ENCODE assay signal across 27 cellular contexts in the genomic region with DNA sequence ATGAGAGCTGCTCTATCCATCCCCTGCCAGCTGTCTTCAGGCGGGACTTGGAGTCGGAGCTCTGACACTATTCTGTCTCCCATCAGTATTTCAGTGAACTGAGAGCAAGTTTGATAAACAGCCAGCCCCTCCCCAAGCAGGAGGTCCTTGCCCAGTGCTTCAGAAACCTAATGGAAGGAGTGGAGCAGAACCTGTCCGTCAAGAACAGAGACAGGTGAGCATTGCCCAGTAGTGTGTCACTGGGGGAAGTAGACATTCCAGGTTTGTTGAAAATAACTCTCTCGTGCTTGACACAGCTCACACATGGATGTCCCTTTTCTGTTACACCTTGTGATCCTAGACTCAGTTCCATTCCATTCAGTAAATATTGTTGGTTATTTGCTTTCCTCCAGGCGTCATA. TPM values are rescaled to one million over a fixed set of nuclear protein-coding genes. Genes with fewer than 3 reads are reported as not detected.
DNase-seq lines count a peak whose midpoint lies in the region; ATAC-seq, FAIRE-seq and TF ChIP-seq lines count a peak whose summit lies in the region.
"Had no signal": no experiment of that assay in that cellular context is flagged by ENCODE, and none has a peak within 500 bp of the region (broad histone marks: within the 10 kb centered on the region; RNA-seq: fewer than 3 reads in every experiment).

No MANE protein-coding gene starts in this region.

- H2AFZ ChIP-seq in astrocyte (ENCODE audit: low read depth, low read length) (no peak overlapping the region), trophoblast cell (ENCODE audit: insufficient read depth, low read length, poor library complexity) (no peak overlapping the region)

- H3K36me3 ChIP-seq in Caco-2 (ENCODE audit: control insufficient read depth, insufficient read depth, low read length) (no peaks in the 10 kb centered on the region), astrocyte (ENCODE audit: insufficient read depth, low read length) (no peaks in the 10 kb centered on the region), trophoblast cell (ENCODE audit: control insufficient read depth in 1 of 2, insufficient read depth in 2 of 2, low read length in 2 of 2) (peaks cover 9% of the 10 kb centered on the region in 2 experiments), right lobe of liver (no peaks in the 10 kb centered on the region)

- no peak overlapping the region for H2BK120ac ChIP-seq in trophoblast cell (ENCODE audit: insufficient read depth, low read length, poor library complexity)

- H3K9ac ChIP-seq in astrocyte (ENCODE audit: low read length) (no peak overlapping the region), trophoblast cell (ENCODE audit: low read length) (no peak overlapping the region)

- H3K4me3 Mint-ChIP-seq in Caco-2 (ENCODE audit: unreplicated experiment) (no peak overlapping the region), astrocyte (ENCODE audit: unreplicated experiment) (no peak overlapping the region)
- H3K4me3 Mint-ChIP-seq: CD8-positive, alpha-beta T cell had no signal

- H3K14ac ChIP-seq in trophoblast cell (ENCODE audit: low read length), result no peak overlapping the region

- intact Hi-C loops in Caco-2 (cut with micrococcal nuclease; ENCODE audit: unreplicated experiment) (no loop called here), right lobe of liver (cut with DNase I) (no loop called here)

- H3K27ac Mint-ChIP-seq in Caco-2 (ENCODE audit: unreplicated experiment), result no peak overlapping the region
- H3K27ac Mint-ChIP-seq in astrocyte (ENCODE audit: unreplicated experiment), result peak overlapping the region; percentile 6
- H3K27ac Mint-ChIP-seq: CD8-positive, alpha-beta T cell had no signal

- H3K9me3 ChIP-seq in Caco-2 (no peaks in the 10 kb centered on the region), astrocyte (ENCODE audit: insufficient read depth, low read depth, low read length) (no peaks in the 10 kb centered on the region), trophoblast cell (ENCODE audit: insufficient read depth, low read depth, low read length) (no peaks in the 10 kb centered on the region), right lobe of liver (no peaks in the 10 kb centered on the region)

- H3K79me1 ChIP-seq in trophoblast cell (ENCODE audit: low read length), result no peaks in the 10 kb centered on the region

- H3K23ac ChIP-seq in trophoblast cell (ENCODE audit: low read length), result no peak overlapping the region

- no peak overlapping the region for H2BK5ac ChIP-seq in trophoblast cell (ENCODE audit: low read depth, low read length, poor library complexity)

- H3K27me3 ChIP-seq in Caco-2 (replicated peaks; ENCODE audit: control insufficient read depth, insufficient read depth, low read length) (no peaks in the 10 kb centered on the region), astrocyte (ENCODE audit: insufficient read depth, low read length) (no peaks in the 10 kb centered on the region), trophoblast cell (ENCODE audit: insufficient read depth, low read length) (no peaks in the 10 kb centered on the region), right lobe of liver (no peaks in the 10 kb centered on the region)

- FAIRE-seq in astrocyte (lab: Jason Lieb, UNC), result no peak
- FAIRE-seq: H54, HepG2, K562, RCC 7860 had no signal

- WGBS in trophoblast cell (ENCODE audit: extremely low coverage, insufficient coverage, insufficient read length), result no CpG with 5 or more reads among the region's 5 CpGs
- WGBS in right lobe of liver (ENCODE audit: insufficient coverage, low coverage, low lambda C conversion rate, missing lambda C conversion rate), result 75% methylated on average over 2 of the region's 5 CpGs

- TF ChIP-seq CTCF in Caco-2 (IDR thresholded peaks at IDR 0.05; ENCODE audit: insufficient read depth in 1 of 2, low read depth in 1 of 2, low read length in 1 of 2, severe bottlenecking in 1 of 2, unreplicated experiment in 1 of 2) (no peak), astrocyte (IDR thresholded peaks at IDR 0.05; ENCODE audit: insufficient read depth, low read depth, low read length) (no peak), right lobe of liver (IDR thresholded peaks at IDR 0.05) (no peak)

- no peak overlapping the region for H4K91ac ChIP-seq in trophoblast cell (ENCODE audit: low read depth, low read length)

- no peak overlapping the region for H4K12ac ChIP-seq in trophoblast cell (ENCODE audit: low read depth, low read length)

- no peak overlapping the region for H2AK5ac ChIP-seq in trophoblast cell (ENCODE audit: low read length)

- BruUV-seq in Caco-2 (replicated peaks; lab: Mats Ljungman, UMichigan), result no TSS peak

- H3K27me3 Mint-ChIP-seq in Caco-2 (ENCODE audit: insufficient read depth, unreplicated experiment) (no peaks in the 10 kb centered on the region), astrocyte (ENCODE audit: low read depth, unreplicated experiment) (peaks cover 16% of the 10 kb centered on the region)

- no peak overlapping the region for H4K8ac ChIP-seq in trophoblast cell (ENCODE audit: low read depth, low read length)

- no peak for TF ChIP-seq POLR2A in right lobe of liver (IDR thresholded peaks at IDR 0.05)

- H3K27ac ChIP-seq in astrocyte (ENCODE audit: low read depth, low read length), result no peak overlapping the region
- no peak overlapping the region for H3K27ac ChIP-seq in trophoblast cell (ENCODE audit: low read depth, low read length)
- H3K27ac ChIP-seq in right lobe of liver, result no peak overlapping the region

- no peaks in the 10 kb centered on the region for H3K79me2 ChIP-seq in astrocyte (ENCODE audit: insufficient read depth, low read length)
- H3K79me2 ChIP-seq in trophoblast cell (ENCODE audit: control insufficient read depth, insufficient read depth, low read length, poor library complexity), result no peaks in the 10 kb centered on the region

- H3K4me1 Mint-ChIP-seq in Caco-2 (ENCODE audit: low read depth, unreplicated experiment), result peaks cover 6% of the 10 kb centered on the region
- peaks cover 29% of the 10 kb centered on the region for H3K4me1 Mint-ChIP-seq in astrocyte (ENCODE audit: low read depth, unreplicated experiment)

- no peak overlapping the region for H2BK12ac ChIP-seq in trophoblast cell (ENCODE audit: low read length)

- no peak overlapping the region for H3K4ac ChIP-seq in trophoblast cell (ENCODE audit: low read depth, low read length)

- no peaks in the 10 kb centered on the region for H3K9me3 Mint-ChIP-seq in Caco-2 (ENCODE audit: unreplicated experiment)
- H3K9me3 Mint-ChIP-seq in astrocyte (ENCODE audit: unreplicated experiment), result no peaks in the 10 kb centered on the region
- H3K9me3 Mint-ChIP-seq: CD8-positive, alpha-beta T cell had no signal

- no peak for ATAC-seq in right lobe of liver
- ATAC-seq: CD8-positive, alpha-beta T cell; HepG2; K562; Right ventricle myocardium inferior had no signal

- POLR2A ChIA-PET in Caco-2 (lab: Charles Lee), result no interaction called here

- DNase-seq in Caco-2 (peak; percentile 59 to 61), HT-29 (ENCODE audit: low spot score) (peak; percentile 26), astrocyte (ENCODE audit: low read depth) (no peak), trophoblast cell (peak; percentile 81 to 89), right lobe of liver (no peak), HUDEP-2 (lab: John Stamatoyannopoulos, UW; ENCODE audit: unreplicated experiment in 76 of 76) (no peak), NCI-H524 (lab: John Stamatoyannopoulos, UW) (no peak), dermis blood vessel endothelial cell (no peak)
- DNase-seq: AML-193; C1 segment of cervical spinal cord; CD8-positive, alpha-beta T cell; NCI-H1092; NCI-H1436; NCI-H2029; NCI-H2227 treated with DMSO at 0.1 percent for 48 hours; NCI-H510A treated with DMSO at 0.1 percent for 48 hours; NCI-H774; SW 1271 had no signal

- H3K36me3 Mint-ChIP-seq in Caco-2 (ENCODE audit: insufficient read depth, unreplicated experiment) (no peaks in the 10 kb centered on the region), astrocyte (ENCODE audit: low read depth, unreplicated experiment) (peaks cover 10% of the 10 kb centered on the region)
- H3K36me3 Mint-ChIP-seq: CD8-positive, alpha-beta T cell had no signal

- H3K4me3 ChIP-seq in Caco-2 (ENCODE audit: low read depth, low read length), result no peak overlapping the region
- H3K4me3 ChIP-seq in astrocyte (ENCODE audit: insufficient read depth, low read depth, low read length), result no peak overlapping the region
- no peak overlapping the region for H3K4me3 ChIP-seq in trophoblast cell (ENCODE audit: low read depth, low read length)
- no peak overlapping the region for H3K4me3 ChIP-seq in right lobe of liver
- H3K4me3 ChIP-seq: K562 had no signal

- CTCF ChIA-PET in Caco-2 (lab: Charles Lee), result no interaction called here

- H4K20me1 ChIP-seq in astrocyte (ENCODE audit: insufficient read depth, low read length), result no peaks in the 10 kb centered on the region

- H3K4me1 ChIP-seq in Caco-2 (peaks cover 7% of the 10 kb centered on the region), astrocyte (ENCODE audit: insufficient read depth, low read length) (peaks cover 11% of the 10 kb centered on the region), trophoblast cell (ENCODE audit: control insufficient read depth in 1 of 2, insufficient read depth in 2 of 2, low read length in 2 of 2) (peaks cover 3 to 11% of the 10 kb centered on the region in 2 experiments), right lobe of liver (no peaks in the 10 kb centered on the region)

- H3K18ac ChIP-seq in trophoblast cell (ENCODE audit: low read length), result no peak overlapping the region

- H3K4me2 ChIP-seq in astrocyte (ENCODE audit: low read length), result peak overlapping the region; percentile 9
- no peak overlapping the region for H3K4me2 ChIP-seq in trophoblast cell (ENCODE audit: low read length)

RNA-seq across cellular contexts. Expression of a gene that starts 13.2 kb away (rescaled TPM):
- not detected in 2 replicates for total RNA-seq in Caco-2 (2022)
- not detected in 2 replicates for total RNA-seq in HT-29 (2014; rRNA removed; shearing (Covaris generic))
- total RNA-seq in astrocyte, result not detected in 2 replicates
- polyA plus RNA-seq in trophoblast cell (2013), result not detected in 2 replicates
- total RNA-seq in right lobe of liver, result not detected
- total RNA-seq in dermis blood vessel endothelial cell, result not detected in 2 replicates
- total RNA-seq: A172; CD8-positive, alpha-beta T cell; HepG2; K562; LHCN-M2; Right ventricle myocardium inferior; SK-MEL-5 had no signal
- polyA plus RNA-seq: AG04450, HepG2, K562 had no signal

Comparison
In these comparisons a context has a peak if more than half of its experiments do, and no peak if none do; other contexts are left out.
1. DNase-seq: peak in Caco-2 (2 of 2), HT-29 (single experiment) and trophoblast cell (2 of 2); none in astrocyte (single experiment), right lobe of liver (0 of 3), HUDEP-2 (0 of 76), NCI-H524 (0 of 2) and dermis blood vessel endothelial cell (single experiment).